Comparison of ENCODE assay signal across 1 cellular context in the genomic region with DNA sequence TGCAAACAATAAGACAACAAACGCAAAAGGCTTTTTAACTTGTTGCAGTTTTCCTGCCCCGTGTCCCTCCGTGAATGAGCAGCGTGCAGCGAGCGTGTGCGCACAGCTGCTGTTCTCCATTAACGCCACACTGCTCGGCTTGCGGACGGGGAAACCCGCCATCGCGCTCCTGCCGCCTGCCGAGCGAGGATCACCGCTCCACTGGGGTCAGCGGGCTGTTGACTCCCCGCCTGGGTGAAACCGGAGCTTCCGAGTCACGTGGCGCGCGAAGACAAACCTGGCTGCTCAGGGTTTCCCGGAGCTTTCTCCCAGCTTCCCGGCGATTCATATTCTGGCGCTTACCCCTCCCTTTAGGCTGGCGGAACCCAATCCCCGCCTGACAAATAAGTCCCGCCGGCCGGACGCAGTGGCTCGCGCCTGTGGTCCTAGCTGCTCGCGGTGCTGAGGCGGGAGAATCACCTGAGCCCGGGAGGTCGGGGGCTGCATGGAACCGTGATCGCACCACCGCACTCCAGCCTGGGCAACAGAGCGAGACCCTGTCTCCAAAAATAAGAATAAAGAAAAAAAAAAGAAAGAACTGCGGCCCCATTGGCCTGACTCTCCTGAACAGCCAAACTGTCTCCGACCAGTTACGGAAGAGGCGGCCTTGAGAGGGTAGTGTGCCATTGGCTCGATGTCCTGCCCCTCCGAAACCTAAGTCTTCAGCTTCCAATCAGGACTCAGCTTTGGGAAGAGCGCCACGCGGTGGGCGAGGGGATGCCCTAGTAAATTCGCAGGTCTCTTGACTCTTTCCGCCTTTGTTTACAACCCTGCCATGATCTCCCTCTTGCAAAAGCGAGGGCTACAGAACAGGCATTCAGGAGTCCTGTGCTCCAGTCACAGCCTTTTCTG.
TF ChIP-seq lines count a peak whose summit lies in the region.

A gene with protein sequence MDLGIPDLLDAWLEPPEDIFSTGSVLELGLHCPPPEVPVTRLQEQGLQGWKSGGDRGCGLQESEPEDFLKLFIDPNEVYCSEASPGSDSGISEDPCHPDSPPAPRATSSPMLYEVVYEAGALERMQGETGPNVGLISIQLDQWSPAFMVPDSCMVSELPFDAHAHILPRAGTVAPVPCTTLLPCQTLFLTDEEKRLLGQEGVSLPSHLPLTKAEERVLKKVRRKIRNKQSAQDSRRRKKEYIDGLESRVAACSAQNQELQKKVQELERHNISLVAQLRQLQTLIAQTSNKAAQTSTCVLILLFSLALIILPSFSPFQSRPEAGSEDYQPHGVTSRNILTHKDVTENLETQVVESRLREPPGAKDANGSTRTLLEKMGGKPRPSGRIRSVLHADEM (plus strand): TSS at position 794 of the 891 bp plus-strand sequence. CDS start 624 bp downstream, outside the sequence.

TF ChIP-seq in HepG2, 621 proteins besides CTCF, POLR2A, EP300 and RAD21 (continued from another document and continues in another):
- TF ChIP-seq RNF219 (CRISPR knock-in tag; IDR thresholded peaks at IDR 0.05), result no peak
- TF ChIP-seq ADNP (CRISPR knock-in tag; IDR thresholded peaks at IDR 0.05), result no peak
- TF ChIP-seq ZNF660 (CRISPR knock-in tag; IDR thresholded peaks at IDR 0.05; ENCODE audit: borderline replicate concordance, low read depth), result 0 out of 2 replicates have a peak, but pooled peaks have one; percentile 36
- 0 out of 2 replicates have a peak, but pooled peaks have one; percentile 14 for TF ChIP-seq NFATC3 (CRISPR knock-in tag; IDR thresholded peaks at IDR 0.05)
- no peak for TF ChIP-seq HNF4G (IDR thresholded peaks at IDR 0.05; ENCODE audit: borderline replicate concordance, low read depth, low read length)
- no peak for TF ChIP-seq HNF4G (CRISPR knock-in tag; IDR thresholded peaks at IDR 0.05; ENCODE audit: borderline replicate concordance, low read depth)
- TF ChIP-seq ZNF546 (CRISPR knock-in tag; conservative IDR thresholded peaks at IDR 0.05), result 0 out of 2 replicates have a peak, but pooled peaks have one; percentile 52
- TF ChIP-seq, protein P1, sequence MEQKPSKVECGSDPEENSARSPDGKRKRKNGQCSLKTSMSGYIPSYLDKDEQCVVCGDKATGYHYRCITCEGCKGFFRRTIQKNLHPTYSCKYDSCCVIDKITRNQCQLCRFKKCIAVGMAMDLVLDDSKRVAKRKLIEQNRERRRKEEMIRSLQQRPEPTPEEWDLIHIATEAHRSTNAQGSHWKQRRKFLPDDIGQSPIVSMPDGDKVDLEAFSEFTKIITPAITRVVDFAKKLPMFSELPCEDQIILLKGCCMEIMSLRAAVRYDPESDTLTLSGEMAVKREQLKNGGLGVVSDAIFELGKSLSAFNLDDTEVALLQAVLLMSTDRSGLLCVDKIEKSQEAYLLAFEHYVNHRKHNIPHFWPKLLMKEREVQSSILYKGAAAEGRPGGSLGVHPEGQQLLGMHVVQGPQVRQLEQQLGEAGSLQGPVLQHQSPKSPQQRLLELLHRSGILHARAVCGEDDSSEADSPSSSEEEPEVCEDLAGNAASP (CRISPR knock-in tag; IDR thresholded peaks at IDR 0.05; ENCODE audit: borderline replicate concordance), result peak; percentile 58
- TF ChIP-seq, protein P2, sequence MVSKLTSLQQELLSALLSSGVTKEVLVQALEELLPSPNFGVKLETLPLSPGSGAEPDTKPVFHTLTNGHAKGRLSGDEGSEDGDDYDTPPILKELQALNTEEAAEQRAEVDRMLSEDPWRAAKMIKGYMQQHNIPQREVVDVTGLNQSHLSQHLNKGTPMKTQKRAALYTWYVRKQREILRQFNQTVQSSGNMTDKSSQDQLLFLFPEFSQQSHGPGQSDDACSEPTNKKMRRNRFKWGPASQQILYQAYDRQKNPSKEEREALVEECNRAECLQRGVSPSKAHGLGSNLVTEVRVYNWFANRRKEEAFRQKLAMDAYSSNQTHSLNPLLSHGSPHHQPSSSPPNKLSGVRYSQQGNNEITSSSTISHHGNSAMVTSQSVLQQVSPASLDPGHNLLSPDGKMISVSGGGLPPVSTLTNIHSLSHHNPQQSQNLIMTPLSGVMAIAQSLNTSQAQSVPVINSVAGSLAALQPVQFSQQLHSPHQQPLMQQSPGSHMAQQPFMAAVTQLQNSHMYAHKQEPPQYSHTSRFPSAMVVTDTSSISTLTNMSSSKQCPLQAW (CRISPR knock-in tag; IDR thresholded peaks at IDR 0.05), result peak; percentile 83
- TF ChIP-seq SIX1 (CRISPR knock-in tag; IDR thresholded peaks at IDR 0.05; ENCODE audit: borderline replicate concordance), result peak; percentile 92
- TF ChIP-seq ZNF362 (CRISPR knock-in tag; IDR thresholded peaks at IDR 0.05; ENCODE audit: borderline replicate concordance), result peak; percentile 90
- TF ChIP-seq, protein P3, sequence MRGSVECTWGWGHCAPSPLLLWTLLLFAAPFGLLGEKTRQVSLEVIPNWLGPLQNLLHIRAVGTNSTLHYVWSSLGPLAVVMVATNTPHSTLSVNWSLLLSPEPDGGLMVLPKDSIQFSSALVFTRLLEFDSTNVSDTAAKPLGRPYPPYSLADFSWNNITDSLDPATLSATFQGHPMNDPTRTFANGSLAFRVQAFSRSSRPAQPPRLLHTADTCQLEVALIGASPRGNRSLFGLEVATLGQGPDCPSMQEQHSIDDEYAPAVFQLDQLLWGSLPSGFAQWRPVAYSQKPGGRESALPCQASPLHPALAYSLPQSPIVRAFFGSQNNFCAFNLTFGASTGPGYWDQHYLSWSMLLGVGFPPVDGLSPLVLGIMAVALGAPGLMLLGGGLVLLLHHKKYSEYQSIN (CRISPR knock-in tag; IDR thresholded peaks at IDR 0.05; ENCODE audit: borderline replicate concordance), result no peak
- TF ChIP-seq HOXA7 (CRISPR knock-in tag; IDR thresholded peaks at IDR 0.05), result no peak
- TF ChIP-seq FUBP1 (CRISPR knock-in tag; IDR thresholded peaks at IDR 0.05; ENCODE audit: borderline replicate concordance), result no peak; the same call in 1 of the 2 replicates
- no peak for TF ChIP-seq FIP1L1 (IDR thresholded peaks at IDR 0.05; ENCODE audit: borderline replicate concordance, insufficient read depth, low read depth, low read length)
- TF ChIP-seq ZNF577 (CRISPR knock-in tag; IDR thresholded peaks at IDR 0.05; ENCODE audit: borderline replicate concordance, low read depth), result no peak
- TF ChIP-seq GFI1 (CRISPR knock-in tag; IDR thresholded peaks at IDR 0.05; ENCODE audit: borderline replicate concordance), result peak; percentile 55; the same call in 1 of the 2 replicates
- no peak for TF ChIP-seq ZNF737 (CRISPR knock-in tag; IDR thresholded peaks at IDR 0.05; ENCODE audit: borderline replicate concordance)
- no peak for TF ChIP-seq TCF12 (IDR thresholded peaks at IDR 0.05)
- TF ChIP-seq TCF12 (CRISPR knock-in tag; IDR thresholded peaks at IDR 0.05), result no peak; the same call in 1 of the 2 replicates
- 0 out of 2 replicates have a peak, but pooled peaks have one; percentile 58 for TF ChIP-seq ZNF512 (CRISPR knock-in tag; IDR thresholded peaks at IDR 0.05)
- TF ChIP-seq EED (CRISPR knock-in tag; IDR thresholded peaks at IDR 0.05), result peak; percentile 91
- peak; percentile 85 for TF ChIP-seq ZBTB3 (CRISPR knock-in tag; IDR thresholded peaks at IDR 0.05; ENCODE audit: borderline replicate concordance, low read depth)
- TF ChIP-seq ATRX (CRISPR knock-in tag; IDR thresholded peaks at IDR 0.05; ENCODE audit: borderline replicate concordance), result no peak
- TF ChIP-seq HDAC2 (CRISPR knock-in tag; IDR thresholded peaks at IDR 0.05), result peak; percentile 45; the same call in 1 of the 2 replicates
- TF ChIP-seq, protein P4, sequence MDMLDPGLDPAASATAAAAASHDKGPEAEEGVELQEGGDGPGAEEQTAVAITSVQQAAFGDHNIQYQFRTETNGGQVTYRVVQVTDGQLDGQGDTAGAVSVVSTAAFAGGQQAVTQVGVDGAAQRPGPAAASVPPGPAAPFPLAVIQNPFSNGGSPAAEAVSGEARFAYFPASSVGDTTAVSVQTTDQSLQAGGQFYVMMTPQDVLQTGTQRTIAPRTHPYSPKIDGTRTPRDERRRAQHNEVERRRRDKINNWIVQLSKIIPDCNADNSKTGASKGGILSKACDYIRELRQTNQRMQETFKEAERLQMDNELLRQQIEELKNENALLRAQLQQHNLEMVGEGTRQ (IDR thresholded peaks at IDR 0.05; ENCODE audit: low read depth, low read length), result peak; percentile 92
- TF ChIP-seq, protein P4 (CRISPR knock-in tag; IDR thresholded peaks at IDR 0.05; ENCODE audit: borderline replicate concordance), result peak; percentile 98; the same call in 1 of the 2 replicates
- peak; percentile 63 for TF ChIP-seq ZNF691 (CRISPR knock-in tag; IDR thresholded peaks at IDR 0.05; ENCODE audit: borderline replicate concordance, low read depth)
- TF ChIP-seq ZNF230 (CRISPR knock-in tag; IDR thresholded peaks at IDR 0.05), result peak; percentile 78; the same call in 1 of the 2 replicates
- TF ChIP-seq ZNF749 (CRISPR knock-in tag; IDR thresholded peaks at IDR 0.05; ENCODE audit: borderline replicate concordance), result peak; percentile 31; the same call in 1 of the 2 replicates
- TF ChIP-seq, protein P5, sequence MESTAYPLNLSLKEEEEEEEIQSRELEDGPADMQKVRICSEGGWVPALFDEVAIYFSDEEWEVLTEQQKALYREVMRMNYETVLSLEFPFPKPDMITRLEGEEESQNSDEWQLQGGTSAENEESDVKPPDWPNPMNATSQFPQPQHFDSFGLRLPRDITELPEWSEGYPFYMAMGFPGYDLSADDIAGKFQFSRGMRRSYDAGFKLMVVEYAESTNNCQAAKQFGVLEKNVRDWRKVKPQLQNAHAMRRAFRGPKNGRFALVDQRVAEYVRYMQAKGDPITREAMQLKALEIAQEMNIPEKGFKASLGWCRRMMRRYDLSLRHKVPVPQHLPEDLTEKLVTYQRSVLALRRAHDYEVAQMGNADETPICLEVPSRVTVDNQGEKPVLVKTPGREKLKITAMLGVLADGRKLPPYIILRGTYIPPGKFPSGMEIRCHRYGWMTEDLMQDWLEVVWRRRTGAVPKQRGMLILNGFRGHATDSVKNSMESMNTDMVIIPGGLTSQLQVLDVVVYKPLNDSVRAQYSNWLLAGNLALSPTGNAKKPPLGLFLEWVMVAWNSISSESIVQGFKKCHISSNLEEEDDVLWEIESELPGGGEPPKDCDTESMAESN (CRISPR knock-in tag; conservative IDR thresholded peaks at IDR 0.05), result peak; percentile 59; the same call in 1 of the 2 replicates
